In the genomic region with DNA sequence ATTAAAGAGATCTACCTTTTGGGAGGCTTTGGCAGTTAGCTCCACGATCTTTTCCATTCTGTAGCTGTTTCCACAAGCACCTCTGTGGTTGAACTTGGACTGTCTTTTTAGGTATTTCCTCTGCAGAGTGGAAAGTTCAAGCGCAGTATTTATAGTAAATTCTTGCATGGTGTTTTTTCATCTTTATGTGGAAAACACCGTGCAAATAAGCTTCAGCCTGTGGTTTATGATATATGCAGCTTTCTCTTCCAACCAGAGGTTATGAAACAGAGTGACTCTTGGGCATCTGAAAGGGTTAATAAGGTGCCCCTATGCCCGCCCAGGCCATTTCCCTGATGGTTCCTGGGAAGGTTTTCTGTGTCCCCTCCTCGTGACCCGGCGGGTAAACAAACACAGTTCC, we compare ENCODE assay signal across 18 cellular contexts. TPM values are rescaled to one million over a fixed set of nuclear protein-coding genes. Genes with fewer than 3 reads are reported as not detected.
DNase-seq lines count a peak whose midpoint lies in the region; ATAC-seq and TF ChIP-seq lines count a peak whose summit lies in the region.
"Had no signal": no experiment of that assay in that cellular context is flagged by ENCODE, and none has a peak within 500 bp of the region (broad histone marks: within the 10 kb centered on the region; RNA-seq: fewer than 3 reads in every experiment).

No MANE protein-coding gene starts in this region.

- peaks cover 63% of the 10 kb centered on the region for H3K79me2 ChIP-seq in osteoblast (ENCODE audit: insufficient read depth, low read length)

- in situ Hi-C loops in brain microvascular endothelial cell (cut with HindIII; ENCODE audit: low pct_ligation_motif_present, low sequenced_read_pairs) = no loop called here

- no peak overlapping the region for H2AFZ ChIP-seq in osteoblast (ENCODE audit: low read length)

- H3K4me3 ChIP-seq in brain microvascular endothelial cell (ENCODE audit: low read depth, low read length) (no peak overlapping the region), osteoblast (ENCODE audit: insufficient read depth, low read length) (no peak overlapping the region), esophagus squamous epithelium (no peak overlapping the region)
- H3K4me3 ChIP-seq: heart right ventricle had no signal

- H3K9me3 ChIP-seq in osteoblast (ENCODE audit: low read depth, low read length) (no peaks in the 10 kb centered on the region), esophagus squamous epithelium (no peaks in the 10 kb centered on the region)
- H3K9me3 ChIP-seq: heart right ventricle had no signal

- H3K36me3 ChIP-seq in brain microvascular endothelial cell (replicated peaks) = no peaks in the 10 kb centered on the region
- H3K36me3 ChIP-seq in osteoblast (ENCODE audit: insufficient read depth, low read length) = peaks cover 24% of the 10 kb centered on the region
- H3K36me3 ChIP-seq in esophagus squamous epithelium = peaks cover 0 to 3% (median 0%) of the 10 kb centered on the region in 3 donors

- no peaks in the 10 kb centered on the region for H3K27me3 ChIP-seq in brain microvascular endothelial cell (replicated peaks)
- H3K27me3 ChIP-seq in osteoblast (ENCODE audit: insufficient read depth, low read length) = no peaks in the 10 kb centered on the region
- no peaks in the 10 kb centered on the region for H3K27me3 ChIP-seq in esophagus squamous epithelium
- H3K27me3 ChIP-seq: heart right ventricle had no signal

- DNase-seq in brain microvascular endothelial cell = no peak
- no peak for DNase-seq in osteoblast (ENCODE audit: insufficient read length, low spot score, missing footprints)
- DNase-seq in esophagus squamous epithelium (lab: John Stamatoyannopoulos, UW) = no peak
- no peak for DNase-seq in GOT3 (lab: John Stamatoyannopoulos, UW)
- DNase-seq: activated B cell treated with CpG ODN at 0.5 μM for 24 hours; activated CD8-positive, alpha-beta memory T cell treated with anti-CD3 and anti-CD28 coated beads, Interleukin-2, amount 50 U/mL, for 4 hours; activated naive CD4-positive, alpha-beta T cell treated with anti-CD3 and anti-CD28 coated beads, Interleukin-2, amount 10 ng/mL, durations not matched to agents 7 days and 5 days; central memory CD4-positive, alpha-beta T cell; naive B cell; NCI-H2107; stimulated activated CD4-positive, alpha-beta T cell treated with anti-CD3 and anti-CD28 coated beads, Interleukin-1b, Interleukin-23, amount 100 ng/mL, for 48 hours had no signal

- peak overlapping the region; percentile 85 for H3K27ac ChIP-seq in brain microvascular endothelial cell
- H3K27ac ChIP-seq in osteoblast (ENCODE audit: low read depth, low read length) = peak overlapping the region; percentile 90
- no peak overlapping the region for H3K27ac ChIP-seq in esophagus squamous epithelium

- peak; percentile 71 for ATAC-seq in GM18868 (IDR thresholded peaks at IDR 0.05; ENCODE audit: unreplicated experiment)
- ATAC-seq in HG02852 (IDR thresholded peaks at IDR 0.05; ENCODE audit: unreplicated experiment) = peak; percentile 50
- ATAC-seq in GM18498 (IDR thresholded peaks at IDR 0.05; ENCODE audit: unreplicated experiment) = no peak

- intact Hi-C loops in esophagus squamous epithelium (cut with DNase I) = no loop called here

- H4K20me1 ChIP-seq in osteoblast (ENCODE audit: insufficient read depth, low read length) = no peaks in the 10 kb centered on the region

- WGBS in esophagus squamous epithelium, 2 donors = 61 to 65% methylated on average over 6 to 7 of the region's 7 CpGs

- no peak for TF ChIP-seq POLR2A in esophagus squamous epithelium (IDR thresholded peaks at IDR 0.05)

- no peak for TF ChIP-seq CTCF in brain microvascular endothelial cell (IDR thresholded peaks at IDR 0.05; ENCODE audit: low read depth, low read length, missing control alignments)
- no peak for TF ChIP-seq CTCF in osteoblast (IDR thresholded peaks at IDR 0.05; ENCODE audit: extremely low read depth, low read depth, low read length)
- TF ChIP-seq CTCF in esophagus squamous epithelium (IDR thresholded peaks at IDR 0.05) = no peak

- peaks cover 57% of the 10 kb centered on the region for H3K4me1 ChIP-seq in osteoblast (ENCODE audit: insufficient read depth, low read length)
- H3K4me1 ChIP-seq in esophagus squamous epithelium = peaks cover 8 to 31% (median 9%) of the 10 kb centered on the region in 3 donors

- H3K4me2 ChIP-seq in osteoblast (ENCODE audit: insufficient read depth, low read length) = no peak overlapping the region

RNA-seq across cellular contexts. Expression of a gene that starts 39.6 kb away (rescaled TPM):
- total RNA-seq in osteoblast (not detected in 2 replicates), esophagus squamous epithelium (not detected)
- total RNA-seq: activated B cell treated with CpG ODN at 0.5 μM for 24 hours, heart right ventricle, HT-29, M059J, urinary bladder had no signal

Comparison
In these comparisons a context has a peak if more than half of its experiments do, and no peak if none do; other contexts are left out.
1. H3K27ac ChIP-seq: peak in brain microvascular endothelial cell (single experiment) and osteoblast (single experiment); none in esophagus squamous epithelium (0 of 4).